Comparison of ENCODE assay signal across 1 cellular context in the genomic region with DNA sequence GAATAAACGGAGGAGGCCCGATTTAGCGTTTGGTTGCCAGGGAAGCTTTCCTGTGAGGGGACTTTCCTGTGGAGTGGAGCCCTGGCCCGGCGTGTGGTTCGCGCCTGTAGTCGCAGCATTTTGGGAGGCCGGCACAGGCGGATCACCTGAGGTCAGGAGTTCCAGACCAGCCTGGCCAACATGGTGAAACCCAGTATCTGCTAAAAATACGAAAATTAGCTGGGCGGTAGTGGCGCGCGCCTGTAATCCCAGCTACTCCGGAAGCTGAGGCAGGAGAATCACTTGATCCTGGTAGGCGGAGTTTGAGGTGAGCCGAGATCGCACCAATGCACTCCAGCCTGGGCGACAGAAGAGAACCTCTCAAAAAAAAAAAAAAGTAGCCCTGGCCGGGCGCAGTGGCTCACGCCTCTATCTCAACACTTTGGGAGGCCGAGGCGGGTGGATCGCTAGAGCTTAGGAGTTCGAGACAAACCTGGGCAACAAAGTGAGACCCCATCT.
TF ChIP-seq lines count a peak whose summit lies in the region.

No MANE protein-coding gene starts in this region.

TF ChIP-seq in SK-N-SH, 30 proteins besides CTCF, POLR2A, EP300 and RAD21:
- TF ChIP-seq, protein P1, sequence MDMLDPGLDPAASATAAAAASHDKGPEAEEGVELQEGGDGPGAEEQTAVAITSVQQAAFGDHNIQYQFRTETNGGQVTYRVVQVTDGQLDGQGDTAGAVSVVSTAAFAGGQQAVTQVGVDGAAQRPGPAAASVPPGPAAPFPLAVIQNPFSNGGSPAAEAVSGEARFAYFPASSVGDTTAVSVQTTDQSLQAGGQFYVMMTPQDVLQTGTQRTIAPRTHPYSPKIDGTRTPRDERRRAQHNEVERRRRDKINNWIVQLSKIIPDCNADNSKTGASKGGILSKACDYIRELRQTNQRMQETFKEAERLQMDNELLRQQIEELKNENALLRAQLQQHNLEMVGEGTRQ (IDR thresholded peaks at IDR 0.05; ENCODE audit: borderline replicate concordance, low read depth, low read length): no peak
- TF ChIP-seq FOSL2 (IDR thresholded peaks at IDR 0.05; ENCODE audit: borderline replicate concordance, low read depth): no peak
